Comparison of ENCODE assay signal across 1 cellular context in the genomic region with DNA sequence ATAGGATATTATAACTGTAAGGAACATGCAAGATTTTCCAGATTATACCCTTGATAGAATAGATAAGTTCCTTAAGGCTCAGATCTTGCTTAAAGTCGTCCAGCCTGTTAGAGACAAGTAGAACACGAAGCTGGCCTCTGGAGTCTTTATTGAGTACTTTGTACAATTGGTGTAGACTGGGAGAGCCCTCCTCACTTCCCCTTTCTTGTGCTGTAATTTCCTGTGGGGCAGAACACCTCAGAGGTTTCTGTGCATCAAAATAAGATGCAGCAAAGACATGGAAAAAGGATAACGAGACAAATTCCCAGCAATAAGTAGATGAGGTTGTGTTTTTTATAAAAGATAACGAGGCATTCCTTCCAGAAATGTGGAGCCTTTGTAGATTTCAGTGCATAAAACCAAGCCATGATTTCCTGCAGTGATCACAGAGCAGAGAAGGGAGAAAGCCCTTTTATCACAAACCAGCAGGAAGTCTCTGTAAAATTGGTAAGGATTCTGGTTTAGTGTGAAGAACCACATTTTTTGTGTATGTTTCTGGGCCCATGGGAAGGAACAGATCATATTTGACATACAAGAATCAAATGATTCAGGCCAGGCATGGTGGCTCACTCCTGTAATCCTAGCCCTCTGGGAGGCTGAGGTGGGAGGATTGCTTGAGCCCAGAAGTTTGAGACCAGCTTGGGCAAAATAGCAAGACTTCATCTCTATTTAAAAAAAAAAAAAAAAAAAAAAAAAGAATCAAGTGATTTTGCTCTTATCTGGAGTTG.
TF ChIP-seq lines count a peak whose summit lies in the region.

No MANE protein-coding gene starts in this region.

TF ChIP-seq in A549, 52 proteins besides CTCF, POLR2A, EP300 and RAD21 (continued from another document):
- TF ChIP-seq, protein P1, sequence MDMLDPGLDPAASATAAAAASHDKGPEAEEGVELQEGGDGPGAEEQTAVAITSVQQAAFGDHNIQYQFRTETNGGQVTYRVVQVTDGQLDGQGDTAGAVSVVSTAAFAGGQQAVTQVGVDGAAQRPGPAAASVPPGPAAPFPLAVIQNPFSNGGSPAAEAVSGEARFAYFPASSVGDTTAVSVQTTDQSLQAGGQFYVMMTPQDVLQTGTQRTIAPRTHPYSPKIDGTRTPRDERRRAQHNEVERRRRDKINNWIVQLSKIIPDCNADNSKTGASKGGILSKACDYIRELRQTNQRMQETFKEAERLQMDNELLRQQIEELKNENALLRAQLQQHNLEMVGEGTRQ (IDR thresholded peaks at IDR 0.05), result no peak
- TF ChIP-seq RFX5 (IDR thresholded peaks at IDR 0.05) (no peak), CBX8 (IDR thresholded peaks at IDR 0.05) (no peak), HOXB5 (CRISPR knock-in tag; IDR thresholded peaks at IDR 0.05) (no peak), ZFP36 (IDR thresholded peaks at IDR 0.05; ENCODE audit: borderline replicate concordance, partially characterized antibody) (no peak), CHD4 (IDR thresholded peaks at IDR 0.05; ENCODE audit: borderline replicate concordance) (no peak)
- TF ChIP-seq, protein P2, sequence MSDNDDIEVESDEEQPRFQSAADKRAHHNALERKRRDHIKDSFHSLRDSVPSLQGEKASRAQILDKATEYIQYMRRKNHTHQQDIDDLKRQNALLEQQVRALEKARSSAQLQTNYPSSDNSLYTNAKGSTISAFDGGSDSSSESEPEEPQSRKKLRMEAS (IDR thresholded peaks at IDR 0.05), result no peak
TF ChIP-seq in A549: peak in this region for 2.
